In the genomic region with DNA sequence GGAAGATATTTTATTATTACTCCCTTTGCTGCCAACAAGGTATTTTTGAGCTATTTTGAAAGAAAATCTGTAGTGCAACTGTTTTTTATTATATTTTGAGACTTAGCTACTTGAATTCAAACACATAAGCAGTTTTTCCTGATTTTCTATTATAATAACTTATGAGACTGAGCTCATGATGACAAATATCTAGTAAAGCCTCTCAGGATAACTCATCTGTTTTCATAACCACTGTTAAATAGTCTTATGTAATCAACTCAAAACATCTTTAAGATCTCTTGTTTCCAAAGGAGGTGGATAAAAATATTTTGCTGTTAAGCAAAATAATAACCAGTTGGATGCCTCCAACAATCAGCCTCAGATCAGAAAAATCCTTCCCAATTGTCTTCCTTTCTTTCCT, we compare ENCODE assay signal across 21 cellular contexts. TPM values are rescaled to one million over a fixed set of nuclear protein-coding genes. Genes with fewer than 3 reads are reported as not detected.
DNase-seq lines count a peak whose midpoint lies in the region; ATAC-seq and TF ChIP-seq lines count a peak whose summit lies in the region.
"Had no signal": no experiment of that assay in that cellular context is flagged by ENCODE, and none has a peak within 500 bp of the region (broad histone marks: within the 10 kb centered on the region; RNA-seq: fewer than 3 reads in every experiment).

No MANE protein-coding gene starts in this region.

- H3K4me3 ChIP-seq in HEK293 (ENCODE audit: low read depth, low read length) (no peak overlapping the region), ascending aorta (peak overlapping the region in 1 of 2 donors; percentile 27), uterus (no peak overlapping the region), esophagus squamous epithelium (no peak overlapping the region)
- H3K4me3 ChIP-seq: body of pancreas, coronary artery, transverse colon had no signal

- CTCF ChIA-PET in HEK293 (lab: Yijun Ruan, JAX) = interaction anchor here (0.6 to 1.4 kb wide), 4 partner anchors 11 to 1007 kb away, joined by 3 to 4 read pairs (median 4); no protein-coding TSS in a partner anchor

- TF ChIP-seq CTCF in HEK293 (tag by site-specific recombination; IDR thresholded peaks at IDR 0.05) (no peak), ascending aorta (IDR thresholded peaks at IDR 0.05) (no peak), uterus (IDR thresholded peaks at IDR 0.05) (no peak), esophagus squamous epithelium (IDR thresholded peaks at IDR 0.05) (no peak)

- POLR2A ChIA-PET in HEK293 (lab: Yijun Ruan, JAX) = no interaction called here

- no peaks in the 10 kb centered on the region for H3K9me3 ChIP-seq in HEK293 (ENCODE audit: control insufficient read depth, insufficient read depth, low read depth, low read length)
- no peaks in the 10 kb centered on the region for H3K9me3 ChIP-seq in ascending aorta
- no peaks in the 10 kb centered on the region for H3K9me3 ChIP-seq in uterus
- no peaks in the 10 kb centered on the region for H3K9me3 ChIP-seq in esophagus squamous epithelium
- H3K9me3 ChIP-seq: body of pancreas, Caco-2, transverse colon had no signal

- no peak for ATAC-seq in GM19452 (IDR thresholded peaks at IDR 0.05; ENCODE audit: unreplicated experiment)
- ATAC-seq: body of pancreas; stimulated activated naive CD8-positive, alpha-beta T cell treated with anti-CD3 and anti-CD28 coated beads, Interleukin-15, Interleukin-2, amounts not matched to agents 100 U/mL and 50 U/mL, for 24 hours had no signal

- H3K4me1 ChIP-seq in HEK293 (ENCODE audit: control insufficient read depth, insufficient read depth, low read length) (no peaks in the 10 kb centered on the region), ascending aorta (peaks cover 4 to 29% of the 10 kb centered on the region in 2 donors), uterus (peaks cover 0 to 10% of the 10 kb centered on the region in 2 donors), esophagus squamous epithelium (peaks cover 0 to 20% (median 0%) of the 10 kb centered on the region in 3 donors)
- H3K4me1 ChIP-seq: body of pancreas, Caco-2, transverse colon had no signal

- intact Hi-C loops in ascending aorta (cut with DNase I) (loop anchor here (5.0 kb wide), 1 partner anchor 137 kb away; no protein-coding TSS in a partner anchor), uterus (cut with DNase I; ENCODE audit: low total_unique reads) (no loop called here), esophagus squamous epithelium (cut with DNase I) (no loop called here)

- H3K27me3 ChIP-seq in ascending aorta (no peaks in the 10 kb centered on the region), uterus (no peaks in the 10 kb centered on the region), esophagus squamous epithelium (no peaks in the 10 kb centered on the region)
- H3K27me3 ChIP-seq: body of pancreas, transverse colon had no signal

- H3K27ac ChIP-seq in HEK293 (ENCODE audit: extremely low read depth, low read depth, low read length) = no peak overlapping the region
- peak overlapping the region; percentile 41 to 48 for H3K27ac ChIP-seq in ascending aorta
- peak overlapping the region; percentile 28 to 60 for H3K27ac ChIP-seq in uterus
- peak overlapping the region in 2 of 4 donors; percentile 57 to 70 for H3K27ac ChIP-seq in esophagus squamous epithelium
- H3K27ac ChIP-seq: body of pancreas, transverse colon had no signal

- DNase-seq in ascending aorta (ENCODE audit: low spot score in 2 of 2) = no peak
- peak; percentile 64 for DNase-seq in iris pigment epithelial cell (ENCODE audit: low read depth)
- no peak for DNase-seq in uterus
- no peak for DNase-seq in esophagus squamous epithelium (lab: John Stamatoyannopoulos, UW)
- no peak for DNase-seq in NCI-H2029 (lab: John Stamatoyannopoulos, UW)
- DNase-seq: activated CD4-positive, alpha-beta T cell treated with anti-CD3 and anti-CD28 coated beads for 4 hours; body of pancreas; Caco-2; foreskin melanocyte; MV-4-11; NCI-H1694 treated with DMSO at 0.1 percent for 48 hours; NCI-H774; nephron progenitor cell; OCI-M1; SHP77; small intestine; stimulated activated naive CD8-positive, alpha-beta T cell treated with anti-CD3 and anti-CD28 coated beads, Interleukin-15, Interleukin-2, amounts not matched to agents 100 U/mL and 50 U/mL, for 24 hours; transverse colon had no signal

- TF ChIP-seq POLR2A in uterus (IDR thresholded peaks at IDR 0.05) (no peak), esophagus squamous epithelium (IDR thresholded peaks at IDR 0.05) (no peak)

- H3K36me3 ChIP-seq in HEK293 (ENCODE audit: control insufficient read depth in 2 of 2, insufficient read depth in 1 of 2, low read length in 2 of 2) = no peaks in the 10 kb centered on the region
- H3K36me3 ChIP-seq in ascending aorta = peaks cover 0 to 11% of the 10 kb centered on the region in 2 donors
- H3K36me3 ChIP-seq in uterus = no peaks in the 10 kb centered on the region
- H3K36me3 ChIP-seq in esophagus squamous epithelium = no peaks in the 10 kb centered on the region
- H3K36me3 ChIP-seq: transverse colon had no signal

TF ChIP-seq in HEK293, 187 proteins besides CTCF, POLR2A, EP300 and RAD21:
- no peak for TF ChIP-seq ZSCAN30 (tag by site-specific recombination; IDR thresholded peaks at IDR 0.05)
- TF ChIP-seq ZNF660 (tag by site-specific recombination; IDR thresholded peaks at IDR 0.05) = peak; percentile 72
- no peak for TF ChIP-seq ZNF16 (tag by site-specific recombination; IDR thresholded peaks at IDR 0.05; ENCODE audit: low read depth)
- peak; percentile 54; the same call in 1 of the 2 replicates for TF ChIP-seq ZNF366 (tag by site-specific recombination; conservative IDR thresholded peaks at IDR 0.05)
- no peak for TF ChIP-seq ZBTB20 (tag by site-specific recombination; IDR thresholded peaks at IDR 0.05)
- TF ChIP-seq, protein P1, sequence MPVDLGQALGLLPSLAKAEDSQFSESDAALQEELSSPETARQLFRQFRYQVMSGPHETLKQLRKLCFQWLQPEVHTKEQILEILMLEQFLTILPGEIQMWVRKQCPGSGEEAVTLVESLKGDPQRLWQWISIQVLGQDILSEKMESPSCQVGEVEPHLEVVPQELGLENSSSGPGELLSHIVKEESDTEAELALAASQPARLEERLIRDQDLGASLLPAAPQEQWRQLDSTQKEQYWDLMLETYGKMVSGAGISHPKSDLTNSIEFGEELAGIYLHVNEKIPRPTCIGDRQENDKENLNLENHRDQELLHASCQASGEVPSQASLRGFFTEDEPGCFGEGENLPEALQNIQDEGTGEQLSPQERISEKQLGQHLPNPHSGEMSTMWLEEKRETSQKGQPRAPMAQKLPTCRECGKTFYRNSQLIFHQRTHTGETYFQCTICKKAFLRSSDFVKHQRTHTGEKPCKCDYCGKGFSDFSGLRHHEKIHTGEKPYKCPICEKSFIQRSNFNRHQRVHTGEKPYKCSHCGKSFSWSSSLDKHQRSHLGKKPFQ (tag by site-specific recombination; IDR thresholded peaks at IDR 0.05) = no peak
- TF ChIP-seq ZNF530 (tag by site-specific recombination; IDR thresholded peaks at IDR 0.05; ENCODE audit: low read depth) = no peak
- TF ChIP-seq ZNF76 (tag by site-specific recombination; IDR thresholded peaks at IDR 0.05; ENCODE audit: borderline replicate concordance, low read depth) = no peak
- peak; percentile 34; the same call in 1 of the 2 replicates for TF ChIP-seq PRDM6 (tag by site-specific recombination; IDR thresholded peaks at IDR 0.05)
- TF ChIP-seq MEIS1 (CRISPR knock-in tag; IDR thresholded peaks at IDR 0.05; ENCODE audit: borderline replicate concordance) = no peak

RNA-seq across cellular contexts. Expression of gene PPP1CB, which starts 21.9 kb away (rescaled TPM):
- total RNA-seq in ascending aorta (196 TPM), uterus (100 to 1,000 TPM; 366 to 610 (median 470) TPM), esophagus squamous epithelium (100 to 1,000 TPM; 141 to 315 (median 195) TPM)
